Comparison of ENCODE assay signal across 8 cellular contexts in genomic region chr4:139082750-139083532, GRCh38.
DNase-seq lines count a peak whose midpoint lies in the region; ATAC-seq and TF ChIP-seq lines count a peak whose summit lies in the region.

No MANE protein-coding gene starts in this region.

- ATAC-seq in CD4-positive, CD25-positive, alpha-beta regulatory T cell (ENCODE audit: low read depth in 2 of 2), result peak; percentile 76 to 79
- ATAC-seq in GM19438 (IDR thresholded peaks at IDR 0.05; ENCODE audit: low read depth, unreplicated experiment) (peak; percentile 81), HG03571 (IDR thresholded peaks at IDR 0.05; ENCODE audit: unreplicated experiment) (peak; percentile 86), left lung (peak; percentile 90)

- peak overlapping the region; percentile 96 for H3K4me3 ChIP-seq in CD4-positive, CD25-positive, alpha-beta regulatory T cell (ENCODE audit: low read depth, low read length)
- H3K4me3 ChIP-seq in left lung, result peak overlapping the region; percentile 66 to 82

- peak; percentile 90 to 97 (median 91) for DNase-seq in CD4-positive, CD25-positive, alpha-beta regulatory T cell
- DNase-seq in NCI-H774 (lab: John Stamatoyannopoulos, UW) (peak; percentile 93), dermis blood vessel endothelial cell (peak; percentile 98), left lung (peak; percentile 96 to 97)
- DNase-seq in activated CD4-positive, alpha-beta T cell treated with anti-CD3 and anti-CD28 coated beads, Interleukin-2, amount 50 U/mL, for 48 hours, result peak; percentile 89 to 94
- DNase-seq in stimulated activated CD4-positive, alpha-beta T cell treated with anti-CD3 and anti-CD28 coated beads, Interleukin-2, amount 100 ng/mL, for 4 hours (ENCODE audit: low read depth), result peak; percentile 76

- H3K4me1 ChIP-seq in CD4-positive, CD25-positive, alpha-beta regulatory T cell (ENCODE audit: control insufficient read depth, insufficient read depth, low read length, poor library complexity, severe bottlenecking), result peaks cover 32% of the 10 kb centered on the region
- peaks cover 20 to 52% of the 10 kb centered on the region in 2 donors for H3K4me1 ChIP-seq in left lung

- intact Hi-C loops in left lung (cut with DNase I), result loop anchor here in 1 of 2 donors (10.0 kb wide), 1 partner anchor 48 kb away; no protein-coding TSS in a partner anchor

- peak overlapping the region; percentile 90 to 95 (median 93) for H3K4me3 Mint-ChIP-seq in CD4-positive, CD25-positive, alpha-beta regulatory T cell

- peaks cover 0 to 3% (median 0%) of the 10 kb centered on the region in 7 donors for H3K9me3 Mint-ChIP-seq in CD4-positive, CD25-positive, alpha-beta regulatory T cell

- H3K36me3 ChIP-seq in CD4-positive, CD25-positive, alpha-beta regulatory T cell (ENCODE audit: control insufficient read depth, insufficient read depth, low read length), result no peaks in the 10 kb centered on the region
- H3K36me3 ChIP-seq in left lung, result no peaks in the 10 kb centered on the region

- H3K27me3 ChIP-seq in CD4-positive, CD25-positive, alpha-beta regulatory T cell (ENCODE audit: control insufficient read depth, insufficient read depth, low read length), result no peaks in the 10 kb centered on the region
- no peaks in the 10 kb centered on the region for H3K27me3 ChIP-seq in left lung

- H3K4me1 Mint-ChIP-seq in CD4-positive, CD25-positive, alpha-beta regulatory T cell, result peaks cover 13 to 48% (median 36%) of the 10 kb centered on the region in 4 donors

- H3K9me3 ChIP-seq in CD4-positive, CD25-positive, alpha-beta regulatory T cell (ENCODE audit: control insufficient read depth in 2 of 2, low read length in 2 of 2), result no peaks in the 10 kb centered on the region
- H3K9me3 ChIP-seq in left lung, result no peaks in the 10 kb centered on the region

- peak overlapping the region; percentile 93 for H3K27ac ChIP-seq in CD4-positive, CD25-positive, alpha-beta regulatory T cell (ENCODE audit: insufficient read depth, low read length, poor library complexity, severe bottlenecking)
- peak overlapping the region; percentile 94 to 95 for H3K27ac ChIP-seq in left lung

- H3K36me3 Mint-ChIP-seq in CD4-positive, CD25-positive, alpha-beta regulatory T cell, result no peaks in the 10 kb centered on the region

- no peak for TF ChIP-seq CTCF in left lung (IDR thresholded peaks at IDR 0.05)

- no peaks in the 10 kb centered on the region for H3K27me3 Mint-ChIP-seq in CD4-positive, CD25-positive, alpha-beta regulatory T cell

- peak overlapping the region; percentile 92 to 98 (median 93) for H3K27ac Mint-ChIP-seq in CD4-positive, CD25-positive, alpha-beta regulatory T cell

Comparison
In these comparisons a context has a peak if more than half of its experiments do, and no peak if none do; other contexts are left out.
1. Peak in every context shown above with its lines: DNase-seq, ATAC-seq, H3K4me3 ChIP-seq and H3K27ac ChIP-seq.